In genomic region chr11:36509265-36509664, GRCh38 we compare ENCODE assay signal across 8 cellular contexts. TPM values are rescaled to one million over a fixed set of nuclear protein-coding genes. Genes with fewer than 3 reads are reported as not detected.
DNase-seq lines count a peak whose midpoint lies in the region; ATAC-seq and TF ChIP-seq lines count a peak whose summit lies in the region.

No MANE protein-coding gene starts in this region.

- H3K9me3 ChIP-seq in SK-N-SH (no peaks in the 10 kb centered on the region), liver (ENCODE audit: control insufficient read depth in 4 of 4, low read length in 3 of 4) (peaks cover 0 to 5% (median 0%) of the 10 kb centered on the region in 4 donors)

- CTCF ChIA-PET in GM10248 (lab: Yijun Ruan, JAX) (interaction anchor here (0.8 to 3.6 kb wide), 16 partner anchors 10 to 238 kb away, joined by 3 to 40 read pairs (median 5); partner anchors contain the start of gene COMMD9), SK-N-SH (lab: Yijun Ruan, JAX) (interaction anchor here (0.7 to 3.5 kb wide), 10 partner anchors 10 to 687 kb away, joined by 3 to 21 read pairs (median 4); no protein-coding TSS in a partner anchor)

- H3K9ac ChIP-seq in SK-N-SH (peak overlapping the region; percentile 85), liver (ENCODE audit: low read depth in 1 of 2, low read length in 2 of 2) (peak overlapping the region; percentile 85 to 87)

- peaks cover 31% of the 10 kb centered on the region for H3K4me1 Mint-ChIP-seq in stimulated activated naive CD8-positive, alpha-beta T cell treated with anti-CD3 and anti-CD28 coated beads, Interleukin-15, amount 100 ng/mL, for 72 hours

- H2AFZ ChIP-seq in SK-N-SH (ENCODE audit: low read depth): peak overlapping the region; percentile 93; the same call in 1 of the 2 replicates

- H3K27me3 ChIP-seq in SK-N-SH (ENCODE audit: insufficient read depth) (no peaks in the 10 kb centered on the region), liver (ENCODE audit: control insufficient read depth in 4 of 4, insufficient read depth in 4 of 4, low read length in 3 of 4) (no peaks in the 10 kb centered on the region)

- peaks cover 48% of the 10 kb centered on the region for H3K79me2 ChIP-seq in SK-N-SH (ENCODE audit: insufficient read depth)

- H3K4me3 ChIP-seq in SK-N-SH (ENCODE audit: low read depth in 2 of 2, low read length in 1 of 2) (peak overlapping the region; percentile 95 to 97), choroid plexus epithelial cell (ENCODE audit: low read depth, low read length) (peak overlapping the region; percentile 80), liver (ENCODE audit: low read depth in 1 of 3, low read length in 3 of 3) (peak overlapping the region; percentile 86 to 97 (median 92))

- POLR2A ChIA-PET in GM10248 (lab: Yijun Ruan, JAX) (no interaction called here), SK-N-SH (lab: Yijun Ruan, JAX) (interaction anchor here (1.5 kb wide), 1 partner anchor 31 kb away, joined by 3 read pairs; no protein-coding TSS in a partner anchor)

- H3K36me3 ChIP-seq in SK-N-SH (replicated peaks in 1 of 2; ENCODE audit: control insufficient read depth in 1 of 2, insufficient read depth in 2 of 2, low read length in 1 of 2) (peaks cover 4 to 6% of the 10 kb centered on the region in 2 experiments), liver (ENCODE audit: control insufficient read depth in 4 of 4, insufficient read depth in 3 of 4, low read depth in 1 of 4, low read length in 3 of 4) (peaks cover 0 to 2% (median 0%) of the 10 kb centered on the region in 4 donors)

- H3K4me1 ChIP-seq in SK-N-SH (ENCODE audit: control insufficient read depth in 1 of 2, insufficient read depth in 2 of 2, low read depth in 1 of 2, low read length in 1 of 2): peaks cover 3 to 11% of the 10 kb centered on the region in 2 experiments
- peaks cover 0 to 13% (median 5%) of the 10 kb centered on the region in 4 donors for H3K4me1 ChIP-seq in liver (ENCODE audit: control insufficient read depth in 4 of 4, insufficient read depth in 4 of 4, low read length in 3 of 4)

- TF ChIP-seq EP300 in SK-N-SH (IDR thresholded peaks at IDR 0.05; ENCODE audit: borderline replicate concordance in 1 of 2, low read depth in 1 of 2, low read length in 1 of 2): no peak

- H3K9me3 Mint-ChIP-seq in stimulated activated naive CD8-positive, alpha-beta T cell treated with anti-CD3 and anti-CD28 coated beads, Interleukin-15, amount 100 ng/mL, for 72 hours: peaks cover 10 to 15% of the 10 kb centered on the region in 2 donors

- H3K4me3 Mint-ChIP-seq in stimulated activated naive CD8-positive, alpha-beta T cell treated with anti-CD3 and anti-CD28 coated beads, Interleukin-15, amount 100 ng/mL, for 72 hours: peak overlapping the region; percentile 91 to 99

- peak overlapping the region; percentile 98 to 99 for H3K27ac Mint-ChIP-seq in stimulated activated naive CD8-positive, alpha-beta T cell treated with anti-CD3 and anti-CD28 coated beads, Interleukin-15, amount 100 ng/mL, for 72 hours

- peaks cover 17% of the 10 kb centered on the region for H3F3A ChIP-seq in SK-N-SH (replicated peaks; ENCODE audit: insufficient read depth)

- no peaks in the 10 kb centered on the region for H3K9me2 ChIP-seq in SK-N-SH

- peak; percentile 16 for DNase-seq in GM10248 (ENCODE audit: extremely low spot score)
- peak; percentile 34 for DNase-seq in SK-N-SH
- peak; percentile 61 for DNase-seq in choroid plexus epithelial cell (ENCODE audit: low read depth)
- peak in 1 of 2 donors; percentile 18 for DNase-seq in stimulated activated naive CD8-positive, alpha-beta T cell treated with anti-CD3 and anti-CD28 coated beads, Interleukin-15, amount 100 ng/mL, for 72 hours
- DNase-seq in HuH-7 (ENCODE audit: low spot score): no peak
- no peak for DNase-seq in HCEC 1CT

- H4K20me1 ChIP-seq in SK-N-SH (ENCODE audit: insufficient read depth): peaks cover 24% of the 10 kb centered on the region

- H3K4me2 ChIP-seq in SK-N-SH: peak overlapping the region; percentile 76

- peaks cover 5% of the 10 kb centered on the region for H3K27me3 Mint-ChIP-seq in stimulated activated naive CD8-positive, alpha-beta T cell treated with anti-CD3 and anti-CD28 coated beads, Interleukin-15, amount 100 ng/mL, for 72 hours

- H3K27ac ChIP-seq in SK-N-SH (ENCODE audit: low read depth in 2 of 2, low read length in 1 of 2): peak overlapping the region; percentile 86 to 94
- peak overlapping the region; percentile 68 to 97 for H3K27ac ChIP-seq in liver (ENCODE audit: low read depth in 1 of 2, low read length in 2 of 2)

- ATAC-seq in HG02588 (IDR thresholded peaks at IDR 0.05; ENCODE audit: unreplicated experiment): peak; percentile 17
- no peak for ATAC-seq in stimulated activated naive CD8-positive, alpha-beta T cell treated with anti-CD3 and anti-CD28 coated beads, Interleukin-15, amount 100 ng/mL, for 72 hours

- WGBS in SK-N-SH (ENCODE audit: low lambda C conversion rate): 1% methylated on average over 17 of the region's 17 CpGs
- WGBS in liver: under 1% methylated on average over 17 of the region's 17 CpGs

- TF ChIP-seq RAD21 in SK-N-SH (IDR thresholded peaks at IDR 0.05; ENCODE audit: low read length) (no peak), liver (IDR thresholded peaks at IDR 0.05) (no peak)

- no peak for TF ChIP-seq CTCF in GM10248 (IDR thresholded peaks at IDR 0.05; ENCODE audit: control extremely low read depth, extremely low read depth, low read depth, missing control alignments)
- no peak for TF ChIP-seq CTCF in SK-N-SH (IDR thresholded peaks at IDR 0.05)
- no peak for TF ChIP-seq CTCF in choroid plexus epithelial cell (conservative IDR thresholded peaks at IDR 0.05; ENCODE audit: low read depth, low read length)
- no peak for TF ChIP-seq CTCF in liver (IDR thresholded peaks at IDR 0.05; ENCODE audit: low read depth, low read length, missing input control)

TF ChIP-seq in SK-N-SH, 30 proteins besides CTCF, POLR2A, EP300 and RAD21 (continues in another document):
- TF ChIP-seq, protein P1, sequence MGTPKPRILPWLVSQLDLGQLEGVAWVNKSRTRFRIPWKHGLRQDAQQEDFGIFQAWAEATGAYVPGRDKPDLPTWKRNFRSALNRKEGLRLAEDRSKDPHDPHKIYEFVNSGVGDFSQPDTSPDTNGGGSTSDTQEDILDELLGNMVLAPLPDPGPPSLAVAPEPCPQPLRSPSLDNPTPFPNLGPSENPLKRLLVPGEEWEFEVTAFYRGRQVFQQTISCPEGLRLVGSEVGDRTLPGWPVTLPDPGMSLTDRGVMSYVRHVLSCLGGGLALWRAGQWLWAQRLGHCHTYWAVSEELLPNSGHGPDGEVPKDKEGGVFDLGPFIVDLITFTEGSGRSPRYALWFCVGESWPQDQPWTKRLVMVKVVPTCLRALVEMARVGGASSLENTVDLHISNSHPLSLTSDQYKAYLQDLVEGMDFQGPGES (IDR thresholded peaks at IDR 0.05; ENCODE audit: low read depth, low read length): no peak
- no peak for TF ChIP-seq FOXJ3 (CRISPR knock-in tag; IDR thresholded peaks at IDR 0.05)
- TF ChIP-seq TEAD4 (IDR thresholded peaks at IDR 0.05; ENCODE audit: borderline replicate concordance, insufficient read depth): no peak
- TF ChIP-seq FOXM1 (IDR thresholded peaks at IDR 0.05; ENCODE audit: low read depth): no peak
- TF ChIP-seq USF1 (IDR thresholded peaks at IDR 0.05; ENCODE audit: borderline replicate concordance, low read depth): no peak
- TF ChIP-seq SMC3 (IDR thresholded peaks at IDR 0.05; ENCODE audit: low read depth, low read length): no peak

TF ChIP-seq in liver, 16 proteins besides CTCF, POLR2A, EP300 and RAD21:
- no peak for TF ChIP-seq RXRA (IDR thresholded peaks at IDR 0.05)
- TF ChIP-seq EGR1 (IDR thresholded peaks at IDR 0.05; ENCODE audit: low read depth in 2 of 2): no peak
- no peak for TF ChIP-seq MAX (IDR thresholded peaks at IDR 0.05)
- TF ChIP-seq TAF1 (conservative IDR thresholded peaks at IDR 0.05): no peak
- TF ChIP-seq FOXA2 (IDR thresholded peaks at IDR 0.05): no peak
- TF ChIP-seq, protein P2, sequence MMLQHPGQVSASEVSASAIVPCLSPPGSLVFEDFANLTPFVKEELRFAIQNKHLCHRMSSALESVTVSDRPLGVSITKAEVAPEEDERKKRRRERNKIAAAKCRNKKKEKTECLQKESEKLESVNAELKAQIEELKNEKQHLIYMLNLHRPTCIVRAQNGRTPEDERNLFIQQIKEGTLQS (IDR thresholded peaks at IDR 0.05): no peak
- TF ChIP-seq, protein P3, sequence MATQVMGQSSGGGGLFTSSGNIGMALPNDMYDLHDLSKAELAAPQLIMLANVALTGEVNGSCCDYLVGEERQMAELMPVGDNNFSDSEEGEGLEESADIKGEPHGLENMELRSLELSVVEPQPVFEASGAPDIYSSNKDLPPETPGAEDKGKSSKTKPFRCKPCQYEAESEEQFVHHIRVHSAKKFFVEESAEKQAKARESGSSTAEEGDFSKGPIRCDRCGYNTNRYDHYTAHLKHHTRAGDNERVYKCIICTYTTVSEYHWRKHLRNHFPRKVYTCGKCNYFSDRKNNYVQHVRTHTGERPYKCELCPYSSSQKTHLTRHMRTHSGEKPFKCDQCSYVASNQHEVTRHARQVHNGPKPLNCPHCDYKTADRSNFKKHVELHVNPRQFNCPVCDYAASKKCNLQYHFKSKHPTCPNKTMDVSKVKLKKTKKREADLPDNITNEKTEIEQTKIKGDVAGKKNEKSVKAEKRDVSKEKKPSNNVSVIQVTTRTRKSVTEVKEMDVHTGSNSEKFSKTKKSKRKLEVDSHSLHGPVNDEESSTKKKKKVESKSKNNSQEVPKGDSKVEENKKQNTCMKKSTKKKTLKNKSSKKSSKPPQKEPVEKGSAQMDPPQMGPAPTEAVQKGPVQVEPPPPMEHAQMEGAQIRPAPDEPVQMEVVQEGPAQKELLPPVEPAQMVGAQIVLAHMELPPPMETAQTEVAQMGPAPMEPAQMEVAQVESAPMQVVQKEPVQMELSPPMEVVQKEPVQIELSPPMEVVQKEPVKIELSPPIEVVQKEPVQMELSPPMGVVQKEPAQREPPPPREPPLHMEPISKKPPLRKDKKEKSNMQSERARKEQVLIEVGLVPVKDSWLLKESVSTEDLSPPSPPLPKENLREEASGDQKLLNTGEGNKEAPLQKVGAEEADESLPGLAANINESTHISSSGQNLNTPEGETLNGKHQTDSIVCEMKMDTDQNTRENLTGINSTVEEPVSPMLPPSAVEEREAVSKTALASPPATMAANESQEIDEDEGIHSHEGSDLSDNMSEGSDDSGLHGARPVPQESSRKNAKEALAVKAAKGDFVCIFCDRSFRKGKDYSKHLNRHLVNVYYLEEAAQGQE (IDR thresholded peaks at IDR 0.05): no peak

RNA-seq across cellular contexts. Expression of gene TRAF6, which starts 0.8 kb away (rescaled TPM):
- polyA plus RNA-seq in SK-N-SH (2012; rRNA removed): 4.3 and 5.1 TPM in 2 replicates
- polyA plus RNA-seq in SK-N-SH (2012; cell fraction: cytosol; rRNA removed): 4.3 and 4.6 TPM in 2 replicates
- polyA plus RNA-seq in SK-N-SH (2012; cell fraction: nucleus; rRNA removed): 4.5 and 7.4 TPM in 2 replicates
- 1 to 10 TPM; 5.6 to 7.8 TPM for total RNA-seq in liver
- 1 to 10 TPM; 2.4 to 5.0 TPM for polyA plus RNA-seq in liver

RNA-seq across cellular contexts. Expression of gene RAG1, which starts 58.5 kb away (rescaled TPM):
- polyA plus RNA-seq in SK-N-SH (2012; rRNA removed) (0.08 TPM in 2 replicates), liver (under 1 TPM; 0.43 to 0.85 TPM)
- polyA plus RNA-seq in SK-N-SH (2012; cell fraction: cytosol; rRNA removed): 0.23 and 0.28 TPM in 2 replicates
- 0.11 and 0.19 TPM in 2 replicates for polyA plus RNA-seq in SK-N-SH (2012; cell fraction: nucleus; rRNA removed)
- total RNA-seq in liver: 1 to 10 TPM; 1.0 to 4.3 TPM

Comparison
In these comparisons a context has a peak if more than half of its experiments do, and no peak if none do; other contexts are left out.
1. DNase-seq: peak in GM10248 (single experiment), SK-N-SH (single experiment) and choroid plexus epithelial cell (single experiment); none in HuH-7 (single experiment) and HCEC 1CT (single experiment).
2. Peak in every context shown above with its lines, with median percentiles within 50 percentile points of each other: H3K4me3 ChIP-seq.